ENCODE assay signal across 1 cellular context in the genomic region with DNA sequence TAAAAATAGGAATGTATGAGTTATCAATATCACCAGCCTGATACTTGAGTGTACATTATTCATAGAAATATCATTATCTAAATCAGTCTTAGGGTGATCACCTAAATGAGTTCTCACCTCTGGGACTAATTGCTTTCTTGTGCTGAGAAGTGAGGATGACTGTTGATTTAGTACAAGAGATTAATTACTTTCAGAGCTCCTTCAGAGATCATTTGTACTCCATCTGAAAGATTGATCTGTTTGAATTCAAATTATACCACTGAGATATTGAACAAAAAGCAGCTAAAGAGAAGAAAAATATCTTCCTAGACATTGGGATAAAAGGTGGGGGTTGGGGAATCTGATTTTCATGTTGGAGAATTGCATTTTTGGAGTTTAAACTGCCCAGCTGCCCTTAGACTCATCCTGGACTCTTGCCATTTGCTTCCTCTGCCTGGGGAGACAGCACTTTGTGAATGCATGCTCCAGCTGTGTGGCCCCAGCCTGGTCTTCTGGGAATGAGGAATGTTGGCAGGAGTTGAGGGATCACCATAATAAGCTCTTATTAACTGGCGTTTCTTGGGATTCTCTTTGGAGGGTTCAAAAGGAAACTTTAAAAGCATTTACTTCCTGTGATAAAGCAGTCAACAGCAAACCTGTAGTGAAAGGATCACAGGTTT.
TF ChIP-seq lines count a peak whose summit lies in the region.

No MANE protein-coding gene starts in this region.

TF ChIP-seq in K562, 482 proteins besides CTCF, POLR2A, EP300 and RAD21 (continues in another document):
- TF ChIP-seq, protein P1, sequence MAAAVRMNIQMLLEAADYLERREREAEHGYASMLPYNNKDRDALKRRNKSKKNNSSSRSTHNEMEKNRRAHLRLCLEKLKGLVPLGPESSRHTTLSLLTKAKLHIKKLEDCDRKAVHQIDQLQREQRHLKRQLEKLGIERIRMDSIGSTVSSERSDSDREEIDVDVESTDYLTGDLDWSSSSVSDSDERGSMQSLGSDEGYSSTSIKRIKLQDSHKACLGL (CRISPR knock-in tag; IDR thresholded peaks at IDR 0.05; ENCODE audit: borderline replicate concordance, poor library complexity, severe bottlenecking) = no peak
- TF ChIP-seq SMARCE1 (IDR thresholded peaks at IDR 0.05) (0 out of 2 replicates have a peak, but pooled peaks have one; percentile 13), SPI1 (IDR thresholded peaks at IDR 0.05; ENCODE audit: borderline replicate concordance, low read depth, low read length) (no peak), TGIF2 (CRISPR knock-in tag; IDR thresholded peaks at IDR 0.05) (no peak), ESRRB (CRISPR knock-in tag; IDR thresholded peaks at IDR 0.05; ENCODE audit: borderline replicate concordance) (no peak), SAFB (IDR thresholded peaks at IDR 0.05; ENCODE audit: borderline replicate concordance, low read depth, low read length) (no peak), ZNF311 (CRISPR knock-in tag; IDR thresholded peaks at IDR 0.05) (0 out of 2 replicates have a peak, but pooled peaks have one; percentile 47), CHCHD3 (CRISPR knock-in tag; IDR thresholded peaks at IDR 0.05) (no peak), NFIC (IDR thresholded peaks at IDR 0.05) (peak; percentile 69), CXXC5 (CRISPR knock-in tag; IDR thresholded peaks at IDR 0.05) (peak; percentile 20; the same call in 1 of the 2 replicates), SLC30A9 (CRISPR knock-in tag; IDR thresholded peaks at IDR 0.05) (no peak), MTA2 (IDR thresholded peaks at IDR 0.05; ENCODE audit: low read depth) (no peak), RFX5 (IDR thresholded peaks at IDR 0.05; ENCODE audit: low read depth, low read length) (no peak), FUS (optimal IDR thresholded peaks at IDR 0.05; ENCODE audit: low read depth, low read length) (no peak), SMAD4 (CRISPR knock-in tag; conservative IDR thresholded peaks at IDR 0.05) (peak; percentile 41; the same call in 1 of the 2 replicates), ELF2 (CRISPR knock-in tag; IDR thresholded peaks at IDR 0.05) (no peak), ZFPM2 (CRISPR knock-in tag; IDR thresholded peaks at IDR 0.05) (no peak), PHB2 (IDR thresholded peaks at IDR 0.05; ENCODE audit: low read depth) (no peak), ZC3H11A (IDR thresholded peaks at IDR 0.05; ENCODE audit: low read depth, low read length) (no peak), ZNF444 (CRISPR knock-in tag; IDR thresholded peaks at IDR 0.05) (no peak), SRF (CRISPR knock-in tag; IDR thresholded peaks at IDR 0.05) (no peak), PHF20 (IDR thresholded peaks at IDR 0.05; ENCODE audit: partially characterized antibody) (no peak), MCM2 (IDR thresholded peaks at IDR 0.05; ENCODE audit: low read depth) (no peak), SMARCC2 (IDR thresholded peaks at IDR 0.05; ENCODE audit: low read depth) (no peak), HMG20A (CRISPR knock-in tag; conservative IDR thresholded peaks at IDR 0.05) (no peak), NR2F6 (CRISPR knock-in tag; IDR thresholded peaks at IDR 0.05) (no peak), ZNF282 (CRISPR knock-in tag; IDR thresholded peaks at IDR 0.05) (no peak), NR1H2 (CRISPR knock-in tag; IDR thresholded peaks at IDR 0.05) (no peak), FOXK2 (conservative IDR thresholded peaks at IDR 0.05 in 1 of 2, IDR thresholded peaks at IDR 0.05 in 1 of 2; ENCODE audit: low read depth in 2 of 2) (no peak), CREB1 (IDR thresholded peaks at IDR 0.05) (no peak), CREB1 (CRISPR knock-in tag; IDR thresholded peaks at IDR 0.05) (no peak), RBFOX2 (IDR thresholded peaks at IDR 0.05; ENCODE audit: low read depth, low read length) (no peak), JUND (IDR thresholded peaks at IDR 0.05; ENCODE audit: borderline replicate concordance, low read depth, low read length) (no peak), JUND (tag; IDR thresholded peaks at IDR 0.05; ENCODE audit: borderline replicate concordance, low read depth, low read length) (no peak), ZNF408 (CRISPR knock-in tag; IDR thresholded peaks at IDR 0.05; ENCODE audit: low read depth) (no peak), ZNF140 (CRISPR knock-in tag; IDR thresholded peaks at IDR 0.05) (no peak), HDAC6 (IDR thresholded peaks at IDR 0.05; ENCODE audit: low read depth, low read length) (no peak), MEIS2 (IDR thresholded peaks at IDR 0.05; ENCODE audit: partially characterized antibody) (peak; percentile 63)
- TF ChIP-seq, protein P2, sequence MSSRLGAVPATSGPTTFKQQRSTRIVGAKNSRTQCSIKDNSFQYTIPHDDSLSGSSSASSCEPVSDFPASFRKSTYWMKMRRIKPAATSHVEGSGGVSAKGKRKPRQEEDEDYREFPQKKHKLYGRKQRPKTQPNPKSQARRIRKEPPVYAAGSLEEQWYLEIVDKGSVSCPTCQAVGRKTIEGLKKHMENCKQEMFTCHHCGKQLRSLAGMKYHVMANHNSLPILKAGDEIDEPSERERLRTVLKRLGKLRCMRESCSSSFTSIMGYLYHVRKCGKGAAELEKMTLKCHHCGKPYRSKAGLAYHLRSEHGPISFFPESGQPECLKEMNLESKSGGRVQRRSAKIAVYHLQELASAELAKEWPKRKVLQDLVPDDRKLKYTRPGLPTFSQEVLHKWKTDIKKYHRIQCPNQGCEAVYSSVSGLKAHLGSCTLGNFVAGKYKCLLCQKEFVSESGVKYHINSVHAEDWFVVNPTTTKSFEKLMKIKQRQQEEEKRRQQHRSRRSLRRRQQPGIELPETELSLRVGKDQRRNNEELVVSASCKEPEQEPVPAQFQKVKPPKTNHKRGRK (tag; IDR thresholded peaks at IDR 0.05) = no peak
- TF ChIP-seq, protein P3, sequence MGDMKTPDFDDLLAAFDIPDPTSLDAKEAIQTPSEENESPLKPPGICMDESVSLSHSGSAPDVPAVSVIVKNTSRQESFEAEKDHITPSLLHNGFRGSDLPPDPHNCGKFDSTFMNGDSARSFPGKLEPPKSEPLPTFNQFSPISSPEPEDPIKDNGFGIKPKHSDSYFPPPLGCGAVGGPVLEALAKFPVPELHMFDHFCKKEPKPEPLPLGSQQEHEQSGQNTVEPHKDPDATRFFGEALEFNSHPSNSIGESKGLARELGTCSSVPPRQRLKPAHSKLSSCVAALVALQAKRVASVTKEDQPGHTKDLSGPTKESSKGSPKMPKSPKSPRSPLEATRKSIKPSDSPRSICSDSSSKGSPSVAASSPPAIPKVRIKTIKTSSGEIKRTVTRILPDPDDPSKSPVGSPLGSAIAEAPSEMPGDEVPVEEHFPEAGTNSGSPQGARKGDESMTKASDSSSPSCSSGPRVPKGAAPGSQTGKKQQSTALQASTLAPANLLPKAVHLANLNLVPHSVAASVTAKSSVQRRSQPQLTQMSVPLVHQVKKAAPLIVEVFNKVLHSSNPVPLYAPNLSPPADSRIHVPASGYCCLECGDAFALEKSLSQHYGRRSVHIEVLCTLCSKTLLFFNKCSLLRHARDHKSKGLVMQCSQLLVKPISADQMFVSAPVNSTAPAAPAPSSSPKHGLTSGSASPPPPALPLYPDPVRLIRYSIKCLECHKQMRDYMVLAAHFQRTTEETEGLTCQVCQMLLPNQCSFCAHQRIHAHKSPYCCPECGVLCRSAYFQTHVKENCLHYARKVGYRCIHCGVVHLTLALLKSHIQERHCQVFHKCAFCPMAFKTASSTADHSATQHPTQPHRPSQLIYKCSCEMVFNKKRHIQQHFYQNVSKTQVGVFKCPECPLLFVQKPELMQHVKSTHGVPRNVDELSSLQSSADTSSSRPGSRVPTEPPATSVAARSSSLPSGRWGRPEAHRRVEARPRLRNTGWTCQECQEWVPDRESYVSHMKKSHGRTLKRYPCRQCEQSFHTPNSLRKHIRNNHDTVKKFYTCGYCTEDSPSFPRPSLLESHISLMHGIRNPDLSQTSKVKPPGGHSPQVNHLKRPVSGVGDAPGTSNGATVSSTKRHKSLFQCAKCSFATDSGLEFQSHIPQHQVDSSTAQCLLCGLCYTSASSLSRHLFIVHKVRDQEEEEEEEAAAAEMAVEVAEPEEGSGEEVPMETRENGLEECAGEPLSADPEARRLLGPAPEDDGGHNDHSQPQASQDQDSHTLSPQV (IDR thresholded peaks at IDR 0.05) = peak; percentile 49; the same call in 1 of the 2 replicates
- TF ChIP-seq, protein P4, sequence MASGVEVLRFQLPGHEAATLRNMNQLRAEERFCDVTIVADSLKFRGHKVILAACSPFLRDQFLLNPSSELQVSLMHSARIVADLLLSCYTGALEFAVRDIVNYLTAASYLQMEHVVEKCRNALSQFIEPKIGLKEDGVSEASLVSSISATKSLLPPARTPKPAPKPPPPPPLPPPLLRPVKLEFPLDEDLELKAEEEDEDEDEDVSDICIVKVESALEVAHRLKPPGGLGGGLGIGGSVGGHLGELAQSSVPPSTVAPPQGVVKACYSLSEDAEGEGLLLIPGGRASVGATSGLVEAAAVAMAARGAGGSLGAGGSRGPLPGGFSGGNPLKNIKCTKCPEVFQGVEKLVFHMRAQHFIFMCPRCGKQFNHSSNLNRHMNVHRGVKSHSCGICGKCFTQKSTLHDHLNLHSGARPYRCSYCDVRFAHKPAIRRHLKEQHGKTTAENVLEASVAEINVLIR (CRISPR knock-in tag; IDR thresholded peaks at IDR 0.05) = no peak
- TF ChIP-seq, protein P5, sequence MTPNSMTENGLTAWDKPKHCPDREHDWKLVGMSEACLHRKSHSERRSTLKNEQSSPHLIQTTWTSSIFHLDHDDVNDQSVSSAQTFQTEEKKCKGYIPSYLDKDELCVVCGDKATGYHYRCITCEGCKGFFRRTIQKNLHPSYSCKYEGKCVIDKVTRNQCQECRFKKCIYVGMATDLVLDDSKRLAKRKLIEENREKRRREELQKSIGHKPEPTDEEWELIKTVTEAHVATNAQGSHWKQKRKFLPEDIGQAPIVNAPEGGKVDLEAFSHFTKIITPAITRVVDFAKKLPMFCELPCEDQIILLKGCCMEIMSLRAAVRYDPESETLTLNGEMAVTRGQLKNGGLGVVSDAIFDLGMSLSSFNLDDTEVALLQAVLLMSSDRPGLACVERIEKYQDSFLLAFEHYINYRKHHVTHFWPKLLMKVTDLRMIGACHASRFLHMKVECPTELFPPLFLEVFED (CRISPR knock-in tag; conservative IDR thresholded peaks at IDR 0.05) = no peak
- TF ChIP-seq, protein P6, sequence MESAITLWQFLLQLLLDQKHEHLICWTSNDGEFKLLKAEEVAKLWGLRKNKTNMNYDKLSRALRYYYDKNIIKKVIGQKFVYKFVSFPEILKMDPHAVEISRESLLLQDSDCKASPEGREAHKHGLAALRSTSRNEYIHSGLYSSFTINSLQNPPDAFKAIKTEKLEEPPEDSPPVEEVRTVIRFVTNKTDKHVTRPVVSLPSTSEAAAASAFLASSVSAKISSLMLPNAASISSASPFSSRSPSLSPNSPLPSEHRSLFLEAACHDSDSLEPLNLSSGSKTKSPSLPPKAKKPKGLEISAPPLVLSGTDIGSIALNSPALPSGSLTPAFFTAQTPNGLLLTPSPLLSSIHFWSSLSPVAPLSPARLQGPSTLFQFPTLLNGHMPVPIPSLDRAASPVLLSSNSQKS (CRISPR knock-in tag; IDR thresholded peaks at IDR 0.05) = no peak
- TF ChIP-seq, protein P7, sequence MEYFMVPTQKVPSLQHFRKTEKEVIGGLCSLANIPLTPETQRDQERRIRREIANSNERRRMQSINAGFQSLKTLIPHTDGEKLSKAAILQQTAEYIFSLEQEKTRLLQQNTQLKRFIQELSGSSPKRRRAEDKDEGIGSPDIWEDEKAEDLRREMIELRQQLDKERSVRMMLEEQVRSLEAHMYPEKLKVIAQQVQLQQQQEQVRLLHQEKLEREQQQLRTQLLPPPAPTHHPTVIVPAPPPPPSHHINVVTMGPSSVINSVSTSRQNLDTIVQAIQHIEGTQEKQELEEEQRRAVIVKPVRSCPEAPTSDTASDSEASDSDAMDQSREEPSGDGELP (CRISPR knock-in tag; IDR thresholded peaks at IDR 0.05; ENCODE audit: borderline replicate concordance) = 0 out of 2 replicates have a peak, but pooled peaks have one; percentile 12
- TF ChIP-seq, protein P8, sequence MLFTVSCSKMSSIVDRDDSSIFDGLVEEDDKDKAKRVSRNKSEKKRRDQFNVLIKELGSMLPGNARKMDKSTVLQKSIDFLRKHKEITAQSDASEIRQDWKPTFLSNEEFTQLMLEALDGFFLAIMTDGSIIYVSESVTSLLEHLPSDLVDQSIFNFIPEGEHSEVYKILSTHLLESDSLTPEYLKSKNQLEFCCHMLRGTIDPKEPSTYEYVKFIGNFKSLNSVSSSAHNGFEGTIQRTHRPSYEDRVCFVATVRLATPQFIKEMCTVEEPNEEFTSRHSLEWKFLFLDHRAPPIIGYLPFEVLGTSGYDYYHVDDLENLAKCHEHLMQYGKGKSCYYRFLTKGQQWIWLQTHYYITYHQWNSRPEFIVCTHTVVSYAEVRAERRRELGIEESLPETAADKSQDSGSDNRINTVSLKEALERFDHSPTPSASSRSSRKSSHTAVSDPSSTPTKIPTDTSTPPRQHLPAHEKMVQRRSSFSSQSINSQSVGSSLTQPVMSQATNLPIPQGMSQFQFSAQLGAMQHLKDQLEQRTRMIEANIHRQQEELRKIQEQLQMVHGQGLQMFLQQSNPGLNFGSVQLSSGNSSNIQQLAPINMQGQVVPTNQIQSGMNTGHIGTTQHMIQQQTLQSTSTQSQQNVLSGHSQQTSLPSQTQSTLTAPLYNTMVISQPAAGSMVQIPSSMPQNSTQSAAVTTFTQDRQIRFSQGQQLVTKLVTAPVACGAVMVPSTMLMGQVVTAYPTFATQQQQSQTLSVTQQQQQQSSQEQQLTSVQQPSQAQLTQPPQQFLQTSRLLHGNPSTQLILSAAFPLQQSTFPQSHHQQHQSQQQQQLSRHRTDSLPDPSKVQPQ (CRISPR knock-in tag; IDR thresholded peaks at IDR 0.05; ENCODE audit: borderline replicate concordance) = no peak
- TF ChIP-seq, protein P9, sequence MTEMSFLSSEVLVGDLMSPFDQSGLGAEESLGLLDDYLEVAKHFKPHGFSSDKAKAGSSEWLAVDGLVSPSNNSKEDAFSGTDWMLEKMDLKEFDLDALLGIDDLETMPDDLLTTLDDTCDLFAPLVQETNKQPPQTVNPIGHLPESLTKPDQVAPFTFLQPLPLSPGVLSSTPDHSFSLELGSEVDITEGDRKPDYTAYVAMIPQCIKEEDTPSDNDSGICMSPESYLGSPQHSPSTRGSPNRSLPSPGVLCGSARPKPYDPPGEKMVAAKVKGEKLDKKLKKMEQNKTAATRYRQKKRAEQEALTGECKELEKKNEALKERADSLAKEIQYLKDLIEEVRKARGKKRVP (CRISPR knock-in tag; IDR thresholded peaks at IDR 0.05) = 0 out of 2 replicates have a peak, but pooled peaks have one; percentile 23
- TF ChIP-seq, protein P10, sequence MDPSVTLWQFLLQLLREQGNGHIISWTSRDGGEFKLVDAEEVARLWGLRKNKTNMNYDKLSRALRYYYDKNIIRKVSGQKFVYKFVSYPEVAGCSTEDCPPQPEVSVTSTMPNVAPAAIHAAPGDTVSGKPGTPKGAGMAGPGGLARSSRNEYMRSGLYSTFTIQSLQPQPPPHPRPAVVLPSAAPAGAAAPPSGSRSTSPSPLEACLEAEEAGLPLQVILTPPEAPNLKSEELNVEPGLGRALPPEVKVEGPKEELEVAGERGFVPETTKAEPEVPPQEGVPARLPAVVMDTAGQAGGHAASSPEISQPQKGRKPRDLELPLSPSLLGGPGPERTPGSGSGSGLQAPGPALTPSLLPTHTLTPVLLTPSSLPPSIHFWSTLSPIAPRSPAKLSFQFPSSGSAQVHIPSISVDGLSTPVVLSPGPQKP (CRISPR knock-in tag; IDR thresholded peaks at IDR 0.05) = no peak
- TF ChIP-seq, protein P11, sequence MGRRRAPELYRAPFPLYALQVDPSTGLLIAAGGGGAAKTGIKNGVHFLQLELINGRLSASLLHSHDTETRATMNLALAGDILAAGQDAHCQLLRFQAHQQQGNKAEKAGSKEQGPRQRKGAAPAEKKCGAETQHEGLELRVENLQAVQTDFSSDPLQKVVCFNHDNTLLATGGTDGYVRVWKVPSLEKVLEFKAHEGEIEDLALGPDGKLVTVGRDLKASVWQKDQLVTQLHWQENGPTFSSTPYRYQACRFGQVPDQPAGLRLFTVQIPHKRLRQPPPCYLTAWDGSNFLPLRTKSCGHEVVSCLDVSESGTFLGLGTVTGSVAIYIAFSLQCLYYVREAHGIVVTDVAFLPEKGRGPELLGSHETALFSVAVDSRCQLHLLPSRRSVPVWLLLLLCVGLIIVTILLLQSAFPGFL (CRISPR knock-in tag; IDR thresholded peaks at IDR 0.05) = no peak
